ENCODE assay signal across 8 cellular contexts in genomic region chr17:76354317-76354729, GRCh38. TPM values are rescaled to one million over a fixed set of nuclear protein-coding genes. Genes with fewer than 3 reads are reported as not detected.
DNase-seq lines count a peak whose midpoint lies in the region; ATAC-seq and TF ChIP-seq lines count a peak whose summit lies in the region.

No MANE protein-coding gene starts in this region.

- H3K27me3 ChIP-seq in SJCRH30 (no peaks in the 10 kb centered on the region), psoas muscle (ENCODE audit: insufficient read depth in 3 of 3, low read length in 2 of 3) (no peaks in the 10 kb centered on the region)

- H3K4me3 ChIP-seq in SJCRH30: peak overlapping the region; percentile 71
- peak overlapping the region; percentile 79 for H3K4me3 ChIP-seq in fibroblast of pulmonary artery (replicated peaks; ENCODE audit: low read depth, low read length)
- peak overlapping the region; percentile 90 for H3K4me3 ChIP-seq in psoas muscle

- ATAC-seq in GM18517 (IDR thresholded peaks at IDR 0.05; ENCODE audit: unreplicated experiment) (peak; percentile 5), psoas muscle (peak in 1 of 4 donors; percentile 1)

- TF ChIP-seq CTCF in fibroblast of pulmonary artery (IDR thresholded peaks at IDR 0.05; ENCODE audit: low read length, missing control alignments) (no peak), psoas muscle (IDR thresholded peaks at IDR 0.05) (no peak)

- no peaks in the 10 kb centered on the region for H3K36me3 ChIP-seq in SJCRH30
- no peaks in the 10 kb centered on the region for H3K36me3 ChIP-seq in psoas muscle (ENCODE audit: insufficient read depth in 1 of 2, low read depth in 1 of 2)

- DNase-seq in SJCRH30 (no peak), fibroblast of pulmonary artery (ENCODE audit: low read depth) (no peak), psoas muscle (no peak), NCI-H2107 treated with DMSO at 0.1 percent for 48 hours (lab: John Stamatoyannopoulos, UW; ENCODE audit: unreplicated experiment) (no peak), inferior parietal cortex (ENCODE audit: extremely low spot score) (no peak), AG20443 (ENCODE audit: low spot score) (no peak)
- DNase-seq in activated CD8-positive, alpha-beta memory T cell treated with anti-CD3 and anti-CD28 coated beads, Interleukin-2, amount 50 U/mL, for 48 hours: no peak

- H3K9me3 ChIP-seq in SJCRH30 (replicated peaks) (no peaks in the 10 kb centered on the region), psoas muscle (no peaks in the 10 kb centered on the region)

- 1 to 2% (median 2%) methylated on average over 18 of the region's 18 CpGs for WGBS in psoas muscle, 3 donors

- H3K27ac ChIP-seq in SJCRH30 (peak overlapping the region; percentile 99), psoas muscle (peak overlapping the region; percentile 91)

- intact Hi-C loops in psoas muscle (cut with DNase I): no loop called here

- H3K4me1 ChIP-seq in SJCRH30 (peaks cover 8% of the 10 kb centered on the region), psoas muscle (peaks cover 11% of the 10 kb centered on the region)

RNA-seq across cellular contexts. Expression of gene PRPSAP1, which starts 0.6 kb away (rescaled TPM):
- 69.3 and 70.0 TPM in 2 replicates for total RNA-seq in SJCRH30 (2014; rRNA removed; shearing (Covaris generic))
- total RNA-seq in psoas muscle: 10 to 100 TPM; 14.8 to 20.0 (median 18.1) TPM
- 10 to 100 TPM in 2 of 3 donors, 1 to 10 TPM in 1; 9.5 to 24.7 (median 12.3) TPM for polyA plus RNA-seq in psoas muscle

RNA-seq across cellular contexts. Expression of gene SPHK1, which starts 30.1 kb away (rescaled TPM):
- total RNA-seq in SJCRH30 (2014; rRNA removed; shearing (Covaris generic)): 5.4 and 5.8 TPM in 2 replicates
- 1 to 10 TPM in 3 of 4 donors, under 1 TPM in 1; 0.90 to 5.3 (median 2.6) TPM for total RNA-seq in psoas muscle
- 10 to 100 TPM in 1 of 3 donors, 1 to 10 TPM in 2; 1.3 to 21.3 (median 3.1) TPM for polyA plus RNA-seq in psoas muscle

RNA-seq across cellular contexts. Expression of gene QRICH2, which starts 46.2 kb away (rescaled TPM):
- 2.7 and 3.5 TPM in 2 replicates for total RNA-seq in SJCRH30 (2014; rRNA removed; shearing (Covaris generic))
- total RNA-seq in psoas muscle: 1 to 10 TPM in 2 of 4 donors, under 1 TPM in 2; 0.69 to 1.5 (median 0.95) TPM
- polyA plus RNA-seq in psoas muscle: 1 to 10 TPM in 2 of 3 donors, under 1 TPM in 1; 0.94 to 1.2 (median 1.1) TPM
